Comparison of ENCODE assay signal across 15 cellular contexts in genomic region chr11:75323609-75324008, GRCh38. TPM values are rescaled to one million over a fixed set of nuclear protein-coding genes. Genes with fewer than 3 reads are reported as not detected.
DNase-seq lines count a peak whose midpoint lies in the region; ATAC-seq and TF ChIP-seq lines count a peak whose summit lies in the region.
"Had no signal": no experiment of that assay in that cellular context is flagged by ENCODE, and none has a peak within 500 bp of the region (broad histone marks: within the 10 kb centered on the region; RNA-seq: fewer than 3 reads in every experiment).

No MANE protein-coding gene starts in this region.

- TF ChIP-seq CTCF in CD8-positive, alpha-beta T cell (IDR thresholded peaks at IDR 0.05) = no peak
- TF ChIP-seq CTCF in GM23338 (conservative IDR thresholded peaks at IDR 0.05; ENCODE audit: low read depth in 2 of 2) (no peak), lower lobe of right lung (IDR thresholded peaks at IDR 0.05) (no peak)

- no peaks in the 10 kb centered on the region for H3K9me3 ChIP-seq in CD8-positive, alpha-beta T cell (ENCODE audit: low read length)
- no peaks in the 10 kb centered on the region for H3K9me3 ChIP-seq in lower lobe of right lung
- H3K9me3 ChIP-seq: sigmoid colon had no signal

- H3K27me3 ChIP-seq in CD8-positive, alpha-beta T cell (ENCODE audit: insufficient read depth, low read length) = no peaks in the 10 kb centered on the region
- H3K27me3 ChIP-seq in GM23338 (ENCODE audit: insufficient read depth) (no peaks in the 10 kb centered on the region), lower lobe of right lung (ENCODE audit: low read depth) (no peaks in the 10 kb centered on the region)
- H3K27me3 ChIP-seq: sigmoid colon had no signal

- no peaks in the 10 kb centered on the region for H3K36me3 ChIP-seq in CD8-positive, alpha-beta T cell (ENCODE audit: insufficient read depth, low read length)
- no peaks in the 10 kb centered on the region for H3K36me3 ChIP-seq in GM23338 (ENCODE audit: insufficient read depth)
- peaks cover 42% of the 10 kb centered on the region for H3K36me3 ChIP-seq in lower lobe of right lung
- H3K36me3 ChIP-seq: sigmoid colon had no signal

- H3K79me2 ChIP-seq in GM23338 (replicated peaks; ENCODE audit: insufficient read depth) = no peaks in the 10 kb centered on the region

- no peaks in the 10 kb centered on the region for H3K9me3 Mint-ChIP-seq in CD8-positive, alpha-beta T cell
- no peaks in the 10 kb centered on the region; the same call in 2 of the 3 replicates for H3K9me3 Mint-ChIP-seq in GM23338
- H3K9me3 Mint-ChIP-seq in activated CD8-positive, alpha-beta T cell treated with anti-CD3 and anti-CD28 coated beads, Interleukin-2, amount 10 ng/mL, durations not matched to agents 7 days and 5 days (ENCODE audit: insufficient read depth) = no peaks in the 10 kb centered on the region
- H3K9me3 Mint-ChIP-seq: naive B cell; stimulated activated effector memory CD8-positive, alpha-beta T cell treated with anti-CD3 and anti-CD28 coated beads, Interleukin-12 subunit alpha, Interleukin-12 subunit beta, amount 100 ng/mL, for 72 hours had no signal

- intact Hi-C loops in CD8-positive, alpha-beta T cell (cut with DNase I, micrococcal nuclease) = no loop called here
- intact Hi-C loops in lower lobe of right lung (cut with DNase I) = loop anchor here (10.0 kb wide), 1 partner anchor 61 kb away; no protein-coding TSS in a partner anchor

- CTCF ChIA-PET in CD8-positive, alpha-beta T cell (lab: Charles Lee) = interaction anchor here (1.2 to 1.8 kb wide), 3 partner anchors 9 to 60 kb away, joined by 3 to 8 read pairs (median 7); no protein-coding TSS in a partner anchor
- CTCF ChIA-PET in activated CD8-positive, alpha-beta T cell treated with anti-CD3 and anti-CD28 coated beads, Interleukin-2, amount 10 ng/mL, durations not matched to agents 7 days and 5 days (lab: Charles Lee) = interaction anchor here (0.9 kb wide), 1 partner anchor 66 kb away, joined by 3 read pairs; no protein-coding TSS in a partner anchor

- ATAC-seq in CD8-positive, alpha-beta T cell = no peak
- ATAC-seq in GM23338 (peak; percentile 15; the same call in 1 of the 3 replicates), lower lobe of right lung (peak in 1 of 2 donors; percentile 20)
- no peak for ATAC-seq in activated CD8-positive, alpha-beta T cell treated with anti-CD3 and anti-CD28 coated beads, Interleukin-2, amount 10 ng/mL, durations not matched to agents 7 days and 5 days
- ATAC-seq: stimulated activated effector memory CD8-positive, alpha-beta T cell treated with anti-CD3 and anti-CD28 coated beads, Interleukin-12 subunit alpha, Interleukin-12 subunit beta, amount 100 ng/mL, for 72 hours had no signal

- no peaks in the 10 kb centered on the region for H3F3A ChIP-seq in GM23338 (replicated peaks; ENCODE audit: low read depth)

- no peaks in the 10 kb centered on the region for H3K27me3 Mint-ChIP-seq in CD8-positive, alpha-beta T cell (ENCODE audit: low read depth)
- peaks cover 17% of the 10 kb centered on the region for H3K27me3 Mint-ChIP-seq in GM23338 (ENCODE audit: insufficient read depth, low read depth, poor library complexity)
- no peaks in the 10 kb centered on the region for H3K27me3 Mint-ChIP-seq in activated CD8-positive, alpha-beta T cell treated with anti-CD3 and anti-CD28 coated beads, Interleukin-2, amount 10 ng/mL, durations not matched to agents 7 days and 5 days (ENCODE audit: low read depth)

- no peaks in the 10 kb centered on the region for H4K20me1 ChIP-seq in GM23338 (replicated peaks; ENCODE audit: insufficient read depth)

- DNase-seq in CD8-positive, alpha-beta T cell = no peak
- DNase-seq in GM23338 (ENCODE audit: low spot score) = no peak
- no peak for DNase-seq in activated CD8-positive, alpha-beta T cell treated with anti-CD3 and anti-CD28 coated beads, Interleukin-2, amount 10 ng/mL, durations not matched to agents 7 days and 5 days
- no peak for DNase-seq in lower lobe of right lung
- no peak for DNase-seq in DMS79 (lab: John Stamatoyannopoulos, UW)
- DNase-seq in RKO (ENCODE audit: low spot score) = no peak
- no peak for DNase-seq in SW480 (ENCODE audit: low spot score)
- no peak for DNase-seq in superior temporal gyrus (ENCODE audit: extremely low spot score)
- DNase-seq: glutamatergic neuron; naive B cell; NCI-H1436 treated with DMSO at 0.1 percent for 48 hours; SIG-M5; sigmoid colon; stimulated activated CD4-positive, alpha-beta T cell treated with anti-CD3 and anti-CD28 coated beads, Interleukin-4, amount 100 ng/mL, for 4 hours had no signal

- no peaks in the 10 kb centered on the region for H3K9me2 ChIP-seq in GM23338 (ENCODE audit: insufficient read depth)

- peak overlapping the region; percentile 8 for H3K4me3 Mint-ChIP-seq in CD8-positive, alpha-beta T cell
- H3K4me3 Mint-ChIP-seq in GM23338 = peak overlapping the region; percentile 3; the same call in 1 of the 3 replicates
- H3K4me3 Mint-ChIP-seq in activated CD8-positive, alpha-beta T cell treated with anti-CD3 and anti-CD28 coated beads, Interleukin-2, amount 10 ng/mL, durations not matched to agents 7 days and 5 days = no peak overlapping the region
- H3K4me3 Mint-ChIP-seq: naive B cell; stimulated activated effector memory CD8-positive, alpha-beta T cell treated with anti-CD3 and anti-CD28 coated beads, Interleukin-12 subunit alpha, Interleukin-12 subunit beta, amount 100 ng/mL, for 72 hours had no signal

- no peak overlapping the region for H2AFZ ChIP-seq in GM23338

- H3K4me2 ChIP-seq in GM23338 = 0 out of 2 replicates have a peak overlapping the region, but pooled peaks have one; percentile 2

- POLR2A ChIA-PET in CD8-positive, alpha-beta T cell (lab: Charles Lee) = interaction anchor here (1.0 kb wide), 1 partner anchor 9 kb away, joined by 3 read pairs; no protein-coding TSS in a partner anchor
- POLR2A ChIA-PET in activated CD8-positive, alpha-beta T cell treated with anti-CD3 and anti-CD28 coated beads, Interleukin-2, amount 10 ng/mL, durations not matched to agents 7 days and 5 days (lab: Charles Lee) = interaction anchor here (1.3 kb wide), 1 partner anchor 29 kb away, joined by 3 read pairs; no protein-coding TSS in a partner anchor

- peak overlapping the region; percentile 77 for H3K27ac Mint-ChIP-seq in CD8-positive, alpha-beta T cell
- peak overlapping the region; percentile 92; the same call in 1 of the 2 replicates for H3K27ac Mint-ChIP-seq in GM23338
- H3K27ac Mint-ChIP-seq in activated CD8-positive, alpha-beta T cell treated with anti-CD3 and anti-CD28 coated beads, Interleukin-2, amount 10 ng/mL, durations not matched to agents 7 days and 5 days = peak overlapping the region; percentile 62
- H3K27ac Mint-ChIP-seq: stimulated activated effector memory CD8-positive, alpha-beta T cell treated with anti-CD3 and anti-CD28 coated beads, Interleukin-12 subunit alpha, Interleukin-12 subunit beta, amount 100 ng/mL, for 72 hours had no signal

- H3K36me3 Mint-ChIP-seq in CD8-positive, alpha-beta T cell = peaks cover 21% of the 10 kb centered on the region
- peaks cover 44% of the 10 kb centered on the region for H3K36me3 Mint-ChIP-seq in GM23338 (ENCODE audit: low read depth)
- peaks cover 13% of the 10 kb centered on the region for H3K36me3 Mint-ChIP-seq in activated CD8-positive, alpha-beta T cell treated with anti-CD3 and anti-CD28 coated beads, Interleukin-2, amount 10 ng/mL, durations not matched to agents 7 days and 5 days (ENCODE audit: low read depth)
- H3K36me3 Mint-ChIP-seq: naive B cell; stimulated activated effector memory CD8-positive, alpha-beta T cell treated with anti-CD3 and anti-CD28 coated beads, Interleukin-12 subunit alpha, Interleukin-12 subunit beta, amount 100 ng/mL, for 72 hours had no signal

- H3K27ac ChIP-seq in CD8-positive, alpha-beta T cell (ENCODE audit: low read depth, low read length) = no peak overlapping the region
- H3K27ac ChIP-seq in GM23338 (ENCODE audit: low read depth) (no peak overlapping the region; the same call in 1 of the 2 replicates), lower lobe of right lung (peak overlapping the region; percentile 13)

- peaks cover 52% of the 10 kb centered on the region for H3K4me1 Mint-ChIP-seq in CD8-positive, alpha-beta T cell (ENCODE audit: low read depth)
- H3K4me1 Mint-ChIP-seq in GM23338 = peaks cover 75% of the 10 kb centered on the region
- peaks cover 46% of the 10 kb centered on the region for H3K4me1 Mint-ChIP-seq in activated CD8-positive, alpha-beta T cell treated with anti-CD3 and anti-CD28 coated beads, Interleukin-2, amount 10 ng/mL, durations not matched to agents 7 days and 5 days (ENCODE audit: low read depth)

- peaks cover 41% of the 10 kb centered on the region for H3K4me1 ChIP-seq in CD8-positive, alpha-beta T cell (ENCODE audit: insufficient read depth, low read length)
- peaks cover 12% of the 10 kb centered on the region; the same call in 1 of the 2 replicates for H3K4me1 ChIP-seq in GM23338 (ENCODE audit: insufficient read depth)
- peaks cover 88% of the 10 kb centered on the region for H3K4me1 ChIP-seq in lower lobe of right lung

- H3K4me3 ChIP-seq in CD8-positive, alpha-beta T cell (ENCODE audit: low read depth, low read length) = no peak overlapping the region
- H3K4me3 ChIP-seq in GM23338 = no peak overlapping the region
- no peak overlapping the region for H3K4me3 ChIP-seq in lower lobe of right lung
- H3K4me3 ChIP-seq: sigmoid colon had no signal

TF ChIP-seq in GM23338, 12 proteins besides CTCF, POLR2A, EP300 and RAD21 (continues in another document):
- no peak for TF ChIP-seq EZH2 (IDR thresholded peaks at IDR 0.05; ENCODE audit: low read depth, unreplicated experiment)
- TF ChIP-seq EZH2phosphoT487 (IDR thresholded peaks at IDR 0.05; ENCODE audit: unreplicated experiment) = no peak
- TF ChIP-seq CREB1 (CRISPR knock-in tag; IDR thresholded peaks at IDR 0.05; ENCODE audit: low read depth) = no peak
- TF ChIP-seq ZNF331 (CRISPR knock-in tag; IDR thresholded peaks at IDR 0.05; ENCODE audit: low read depth) = no peak

RNA-seq across cellular contexts. Expression of gene ARRB1, which starts 27.9 kb away (rescaled TPM):
- 10 to 100 TPM; 25.1 to 26.5 TPM for total RNA-seq in CD8-positive, alpha-beta T cell
- 11.1 and 17.0 TPM in 2 replicates for total RNA-seq in GM23338 (2014; rRNA removed; shearing (Covaris generic))
- polyA plus RNA-seq in GM23338 (2016; fragmentation: Nextera tagmentation; extraction: Ambion mirVana) = 5.8 and 6.3 TPM in 2 replicates
- 10 to 100 TPM; 69.4 to 82.6 TPM for total RNA-seq in activated CD8-positive, alpha-beta T cell treated with anti-CD3 and anti-CD28 coated beads, Interleukin-2, amount 10 ng/mL, durations not matched to agents 7 days and 5 days
- 187 TPM for total RNA-seq in lower lobe of right lung
